Comparison of ENCODE assay signal across 21 cellular contexts in genomic region chr5:4730279-4730678, GRCh38.
"Had no signal": no experiment of that assay in that cellular context is flagged by ENCODE, and none has a peak within 500 bp of the region (broad histone marks: within the 10 kb centered on the region; RNA-seq: fewer than 3 reads in every experiment).

No MANE protein-coding gene starts in this region.

- H3K4me1 ChIP-seq: heart right ventricle, sigmoid colon, stomach, transverse colon had no signal

- H3K27ac ChIP-seq: dorsolateral prefrontal cortex, heart right ventricle, sigmoid colon, skin epidermis, stomach, thoracic aorta, transverse colon had no signal

- H3K9me3 ChIP-seq: heart right ventricle, sigmoid colon, stomach, thoracic aorta, transverse colon had no signal

- H3K27me3 ChIP-seq: sigmoid colon, stomach, transverse colon had no signal

- H3K4me3 Mint-ChIP-seq: naive thymus-derived CD8-positive, alpha-beta T cell had no signal

- DNase-seq: cortex of kidney; dorsolateral prefrontal cortex; effector CD8-positive, alpha-beta T cell; heart right ventricle; hypothalamus; kidney glomerular epithelial cell; mammary epithelial cell; mucosa of descending colon; naive thymus-derived CD8-positive, alpha-beta T cell; posterior cingulate gyrus; sigmoid colon; stimulated activated CD4-positive, alpha-beta T cell treated with anti-CD3 and anti-CD28 coated beads, Interleukin-2, amount 100 ng/mL, for 24 hours; stimulated activated CD4-positive, alpha-beta T cell treated with anti-CD3 and anti-CD28 coated beads, Interleukin-4, amount 100 ng/mL, for 4 hours; stimulated activated naive CD4-positive, alpha-beta T cell; stomach; substantia nigra; transverse colon had no signal

- H3K27me3 Mint-ChIP-seq: naive thymus-derived CD8-positive, alpha-beta T cell had no signal

- ATAC-seq: esophagus mucosa; heart right ventricle; left lobe of liver; mucosa of descending colon; naive thymus-derived CD8-positive, alpha-beta T cell had no signal

- H3K4me3 ChIP-seq: dorsolateral prefrontal cortex, heart right ventricle, mucosa of descending colon, sigmoid colon, skin epidermis, stomach, thoracic aorta, transverse colon had no signal

- H3K27ac Mint-ChIP-seq: naive thymus-derived CD8-positive, alpha-beta T cell had no signal

- H3K36me3 ChIP-seq: heart right ventricle, sigmoid colon, stomach, thoracic aorta, transverse colon had no signal

- H3K4me1 Mint-ChIP-seq: naive thymus-derived CD8-positive, alpha-beta T cell had no signal

- H3K36me3 Mint-ChIP-seq: naive thymus-derived CD8-positive, alpha-beta T cell had no signal
